Comparison of ENCODE assay signal across 21 cellular contexts in genomic region chr6:5300206-5300764, GRCh38.
"Had no signal": no experiment of that assay in that cellular context is flagged by ENCODE, and none has a peak within 500 bp of the region (broad histone marks: within the 10 kb centered on the region; RNA-seq: fewer than 3 reads in every experiment).

No MANE protein-coding gene starts in this region.

- H3K27me3 ChIP-seq: dorsolateral prefrontal cortex, gastrocnemius medialis, neural progenitor cell, ovary, tibial artery, upper lobe of right lung, vagina had no signal

- H3K4me1 ChIP-seq: neural progenitor cell, upper lobe of right lung had no signal

- H3K4me3 ChIP-seq: coronary artery, dorsolateral prefrontal cortex, gastrocnemius medialis, left ventricle myocardium inferior, lower lobe of right lung, neural progenitor cell, ovary, tibial artery, upper lobe of right lung, vagina had no signal

- H3K36me3 ChIP-seq: gastrocnemius medialis, left ventricle myocardium inferior, lower lobe of right lung, neural progenitor cell, ovary, tibial artery, upper lobe of right lung, vagina had no signal

- H3K27me3 Mint-ChIP-seq: memory B cell; stimulated activated naive CD8-positive, alpha-beta T cell treated with anti-CD3 and anti-CD28 coated beads, Interleukin-15, Interleukin-2, amounts not matched to agents 100 ng/mL and 50 ng/mL, for 24 hours had no signal

- H3K9me3 Mint-ChIP-seq: memory B cell; mesothelial cell of epicardium; natural killer cell; neural progenitor cell; stimulated activated naive CD8-positive, alpha-beta T cell treated with anti-CD3 and anti-CD28 coated beads, Interleukin-15, Interleukin-2, amounts not matched to agents 100 ng/mL and 50 ng/mL, for 24 hours had no signal

- DNase-seq: dorsolateral prefrontal cortex; effector CD8-positive, alpha-beta T cell; gastrocnemius medialis; islet precursor cell; left ventricle myocardium inferior; lower lobe of right lung; natural killer cell; nucleus accumbens; ovary; right cardiac atrium; small intestine; stimulated activated CD4-positive, alpha-beta T cell treated with anti-CD3 and anti-CD28 coated beads, Interleukin-12 subunit alpha, Interleukin-12 subunit beta, amount 100 ng/mL, for 4 hours; tibial artery; upper lobe of right lung had no signal

- H3K36me3 Mint-ChIP-seq: memory B cell, natural killer cell had no signal

- H3K9me3 ChIP-seq: gastrocnemius medialis, left ventricle myocardium inferior, lower lobe of right lung, ovary, tibial artery, upper lobe of right lung, vagina had no signal

- H3K27ac ChIP-seq: coronary artery, dorsolateral prefrontal cortex, gastrocnemius medialis, left ventricle myocardium inferior, lower lobe of right lung, neural progenitor cell, ovary, tibial artery, upper lobe of right lung, vagina had no signal

- H3K27ac Mint-ChIP-seq: mesothelial cell of epicardium; natural killer cell; neural progenitor cell; stimulated activated naive CD8-positive, alpha-beta T cell treated with anti-CD3 and anti-CD28 coated beads, Interleukin-15, Interleukin-2, amounts not matched to agents 100 ng/mL and 50 ng/mL, for 24 hours had no signal

- H3K4me3 Mint-ChIP-seq: memory B cell; mesothelial cell of epicardium; natural killer cell; neural progenitor cell; stimulated activated naive CD8-positive, alpha-beta T cell treated with anti-CD3 and anti-CD28 coated beads, Interleukin-15, Interleukin-2, amounts not matched to agents 100 ng/mL and 50 ng/mL, for 24 hours had no signal

- ATAC-seq: esophagus mucosa, gastrocnemius medialis, lower lobe of right lung, natural killer cell, right cardiac atrium, upper lobe of right lung had no signal
